25 cellular contexts compared by ENCODE assay signal in genomic region chr13:101210774-101211173, GRCh38.
"Had no signal": no experiment of that assay in that cellular context is flagged by ENCODE, and none has a peak within 500 bp of the region (broad histone marks: within the 10 kb centered on the region; RNA-seq: fewer than 3 reads in every experiment).

No MANE protein-coding gene starts in this region.

- H3K4me1 ChIP-seq: adrenal gland, colonic mucosa, heart left ventricle, lower lobe of right lung, prostate gland had no signal

- H3K27ac ChIP-seq: adrenal gland, ascending aorta, colonic mucosa, heart left ventricle, lower lobe of right lung, ovary, prostate gland, thoracic aorta, WERI-Rb-1 had no signal

- H3K27me3 ChIP-seq: adrenal gland, ascending aorta, brain microvascular endothelial cell, colonic mucosa, heart left ventricle, ovary had no signal

- FAIRE-seq: keratinocyte, TTC549 had no signal

- H3K9me3 ChIP-seq: adrenal gland, ascending aorta, colonic mucosa, lower lobe of right lung, ovary, prostate gland, thoracic aorta had no signal

- H3K36me3 ChIP-seq: adrenal gland, ascending aorta, brain microvascular endothelial cell, colonic mucosa, heart left ventricle, lower lobe of right lung, ovary, prostate gland, thoracic aorta, WERI-Rb-1 had no signal

- H3K4me3 ChIP-seq: adrenal gland, ascending aorta, colonic mucosa, heart left ventricle, lower lobe of right lung, ovary, prostate gland, thoracic aorta had no signal

- ATAC-seq: activated CD8-positive, alpha-beta T cell treated with anti-CD3 and anti-CD28 coated beads, Interleukin-2, amount 10 ng/mL, durations not matched to agents 7 days and 5 days; activated T-helper 17 cell treated with anti-CD3 and anti-CD28 coated beads, Interleukin-2, amount 50 U/mL, for 72 hours; heart left ventricle; left colon; lower lobe of right lung; natural killer cell treated with Interleukin-12 subunit alpha and Interleukin-12 subunit beta and Interleukin-15 and Interleukin-18, amount 100 ng/mL, for 72 hours; T-cell had no signal

- DNase-seq: activated CD4-positive, alpha-beta T cell treated with anti-CD3 and anti-CD28 coated beads, Interleukin-2, amount 50 U/mL, for 1 hour; activated CD4-positive, CD25-positive, alpha-beta regulatory T cell treated with anti-CD3 and anti-CD28 coated beads, Interleukin-2, amount 50 U/mL, for 72 hours; activated CD8-positive, alpha-beta T cell treated with anti-CD3 and anti-CD28 coated beads, Interleukin-2, amount 10 ng/mL, durations not matched to agents 7 days and 5 days; activated naive CD4-positive, alpha-beta T cell; activated T-cell treated with anti-CD3 and anti-CD28 coated beads, Interleukin-2, amount 50 U/mL, for 24 hours; adrenal gland; brain microvascular endothelial cell; central memory CD4-positive, alpha-beta T cell; colonic mucosa; endodermal cell; heart left ventricle; left colon; lower lobe of right lung; ovary; stimulated activated CD4-positive, alpha-beta T cell treated with anti-CD3 and anti-CD28 coated beads, Interleukin-4, amount 100 ng/mL, for 24 hours; stimulated activated naive CD4-positive, alpha-beta T cell treated with Interleukin-2 at 50 U/mL for 16 hours; T-cell; WERI-Rb-1 had no signal
